In the genomic region with DNA sequence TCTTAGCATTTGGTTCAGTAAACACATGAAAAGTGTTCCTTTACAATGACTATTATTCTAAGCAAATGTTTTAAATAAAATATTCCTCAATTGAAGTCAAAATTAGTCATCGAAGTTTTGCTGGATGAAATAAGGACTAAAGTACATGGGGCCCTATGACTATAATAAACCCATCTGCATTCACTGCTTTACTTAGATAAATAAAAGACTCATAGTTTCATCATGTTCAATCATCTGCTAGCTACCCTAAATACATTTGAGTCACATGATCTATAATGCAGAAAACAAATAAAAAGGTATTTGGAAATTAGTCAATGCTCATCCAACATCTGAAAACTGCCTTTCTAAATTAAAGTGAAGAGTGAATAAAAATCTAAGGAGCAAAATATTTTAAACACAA, we compare ENCODE assay signal across 10 cellular contexts.
DNase-seq lines count a peak whose midpoint lies in the region; ATAC-seq and TF ChIP-seq lines count a peak whose summit lies in the region.
"Had no signal": no experiment of that assay in that cellular context is flagged by ENCODE, and none has a peak within 500 bp of the region (broad histone marks: within the 10 kb centered on the region; RNA-seq: fewer than 3 reads in every experiment).

No MANE protein-coding gene starts in this region.

- H2AFZ ChIP-seq in Loucy (ENCODE audit: low read length), result no peak overlapping the region

- H3K27ac Mint-ChIP-seq in activated naive CD4-positive, alpha-beta T cell treated with anti-CD3 and anti-CD28 coated beads for 36 hours, result peak overlapping the region; percentile 88
- peak overlapping the region; percentile 90 for H3K27ac Mint-ChIP-seq in chondrocyte (ENCODE audit: unreplicated experiment)
- H3K27ac Mint-ChIP-seq in stimulated activated effector memory CD8-positive, alpha-beta T cell treated with anti-CD3 and anti-CD28 coated beads, Interleukin-12 subunit alpha, Interleukin-12 subunit beta, amount 100 ng/mL, for 72 hours, result peak overlapping the region; percentile 79

- WGBS in prostate gland, result 98% methylated on average over 1 of the region's 1 CpG

- no peaks in the 10 kb centered on the region for H3K9me2 ChIP-seq in Loucy (replicated peaks; ENCODE audit: low read depth, low read length)

- peaks cover 73% of the 10 kb centered on the region for H3K4me1 Mint-ChIP-seq in activated naive CD4-positive, alpha-beta T cell treated with anti-CD3 and anti-CD28 coated beads for 36 hours (ENCODE audit: low read depth)
- peaks cover 70% of the 10 kb centered on the region for H3K4me1 Mint-ChIP-seq in chondrocyte (ENCODE audit: low read depth)
- peaks cover 28% of the 10 kb centered on the region for H3K4me1 Mint-ChIP-seq in stimulated activated effector memory CD8-positive, alpha-beta T cell treated with anti-CD3 and anti-CD28 coated beads, Interleukin-12 subunit alpha, Interleukin-12 subunit beta, amount 100 ng/mL, for 72 hours

- intact Hi-C loops in activated naive CD4-positive, alpha-beta T cell treated with anti-CD3 and anti-CD28 coated beads for 36 hours (cut with micrococcal nuclease), result loop anchor here (1.0 to 5.0 kb wide), 11 partner anchors 9 to 1410 kb away; a partner anchor contains a TSS
- intact Hi-C loops in prostate gland (cut with DNase I), result loop anchor here (5.0 kb wide), 2 partner anchors 135 to 390 kb away; no protein-coding TSS in a partner anchor

- H3K4me1 ChIP-seq in Loucy (ENCODE audit: insufficient read depth, low read length, poor library complexity, severe bottlenecking) (peaks cover 34% of the 10 kb centered on the region), prostate gland (replicated peaks) (no peaks in the 10 kb centered on the region)

- TF ChIP-seq POLR2A in prostate gland (IDR thresholded peaks at IDR 0.05), result no peak

- TF ChIP-seq CTCF in Loucy (conservative IDR thresholded peaks at IDR 0.05; ENCODE audit: low read length) (no peak), chondrocyte (IDR thresholded peaks at IDR 0.05) (no peak), prostate gland (IDR thresholded peaks at IDR 0.05) (no peak)

- ATAC-seq in stimulated activated effector memory CD8-positive, alpha-beta T cell treated with anti-CD3 and anti-CD28 coated beads, Interleukin-12 subunit alpha, Interleukin-12 subunit beta, amount 100 ng/mL, for 72 hours, result peak; percentile 29

- no peaks in the 10 kb centered on the region for H3K36me3 ChIP-seq in Loucy (ENCODE audit: insufficient read depth, low read length)
- no peaks in the 10 kb centered on the region for H3K36me3 ChIP-seq in prostate gland

- peaks cover 32% of the 10 kb centered on the region for H3K36me3 Mint-ChIP-seq in activated naive CD4-positive, alpha-beta T cell treated with anti-CD3 and anti-CD28 coated beads for 36 hours (ENCODE audit: low read depth)
- H3K36me3 Mint-ChIP-seq in chondrocyte (ENCODE audit: low read depth), result peaks cover 4% of the 10 kb centered on the region
- H3K36me3 Mint-ChIP-seq in stimulated activated effector memory CD8-positive, alpha-beta T cell treated with anti-CD3 and anti-CD28 coated beads, Interleukin-12 subunit alpha, Interleukin-12 subunit beta, amount 100 ng/mL, for 72 hours, result peaks cover 42% of the 10 kb centered on the region

- peak overlapping the region; percentile 60 for H3K4me2 ChIP-seq in Loucy (ENCODE audit: low read depth, low read length, poor library complexity, severe bottlenecking)

- H3K4me3 Mint-ChIP-seq in activated naive CD4-positive, alpha-beta T cell treated with anti-CD3 and anti-CD28 coated beads for 36 hours, result peak overlapping the region; percentile 43
- no peak overlapping the region for H3K4me3 Mint-ChIP-seq in chondrocyte (ENCODE audit: unreplicated experiment)
- peak overlapping the region; percentile 47 for H3K4me3 Mint-ChIP-seq in stimulated activated effector memory CD8-positive, alpha-beta T cell treated with anti-CD3 and anti-CD28 coated beads, Interleukin-12 subunit alpha, Interleukin-12 subunit beta, amount 100 ng/mL, for 72 hours

- peaks cover 5% of the 10 kb centered on the region; the same call in 1 of the 2 replicates for H3F3A ChIP-seq in Loucy (ENCODE audit: low read depth)

- H3K9me3 ChIP-seq in Loucy (ENCODE audit: insufficient read depth, low read depth, low read length) (peaks cover 13% of the 10 kb centered on the region), prostate gland (no peaks in the 10 kb centered on the region)

- H3K27me3 Mint-ChIP-seq in activated naive CD4-positive, alpha-beta T cell treated with anti-CD3 and anti-CD28 coated beads for 36 hours (ENCODE audit: low read depth), result no peaks in the 10 kb centered on the region
- H3K27me3 Mint-ChIP-seq in chondrocyte (ENCODE audit: low read depth), result no peaks in the 10 kb centered on the region

- no peak overlapping the region for H3K27ac ChIP-seq in prostate gland
- H3K27ac ChIP-seq: C4-2B had no signal

- H3K79me2 ChIP-seq in Loucy (ENCODE audit: insufficient read depth, low read length), result 0 out of 2 replicates have a peak, but pooled peaks cover 10% of the 10 kb centered on the region

- no peak overlapping the region for H3K4me3 ChIP-seq in Loucy (ENCODE audit: low read length, poor library complexity, severe bottlenecking)
- no peak overlapping the region for H3K4me3 ChIP-seq in prostate gland

- no peaks in the 10 kb centered on the region for H4K20me1 ChIP-seq in Loucy (ENCODE audit: insufficient read depth, low read length, poor library complexity, severe bottlenecking)

- no peak for DNase-seq in activated naive CD4-positive, alpha-beta T cell treated with anti-CD3 and anti-CD28 coated beads for 36 hours
- DNase-seq in activated naive CD4-positive, alpha-beta T cell treated with Interleukin-2 at 50 U/mL for 16 hours, result no peak
- DNase-seq in chondrocyte (ENCODE audit: low spot score) (no peak), NCI-H128 (lab: John Stamatoyannopoulos, UW; ENCODE audit: unreplicated experiment) (no peak), cerebellar nuclear complex (lab: John Stamatoyannopoulos, UW) (no peak), prostate gland (ENCODE audit: low spot score) (no peak)
- no peak for DNase-seq in stimulated activated effector memory CD8-positive, alpha-beta T cell treated with anti-CD3 and anti-CD28 coated beads, Interleukin-12 subunit alpha, Interleukin-12 subunit beta, amount 100 ng/mL, for 72 hours (ENCODE audit: low spot score in 2 of 2)
- DNase-seq: Kasumi-1 had no signal

- CTCF ChIA-PET in activated naive CD4-positive, alpha-beta T cell treated with anti-CD3 and anti-CD28 coated beads for 36 hours (lab: Charles Lee), result interaction anchor here (1.2 kb wide), 1 partner anchor 135 kb away, joined by 3 read pairs; no protein-coding TSS in a partner anchor

- peaks cover 14% of the 10 kb centered on the region for H3K9me3 Mint-ChIP-seq in activated naive CD4-positive, alpha-beta T cell treated with anti-CD3 and anti-CD28 coated beads for 36 hours
- no peaks in the 10 kb centered on the region for H3K9me3 Mint-ChIP-seq in chondrocyte (ENCODE audit: low read depth)
- peaks cover 2% of the 10 kb centered on the region for H3K9me3 Mint-ChIP-seq in stimulated activated effector memory CD8-positive, alpha-beta T cell treated with anti-CD3 and anti-CD28 coated beads, Interleukin-12 subunit alpha, Interleukin-12 subunit beta, amount 100 ng/mL, for 72 hours

- H3K27me3 ChIP-seq in Loucy (ENCODE audit: insufficient read depth, low read length, poor library complexity, severe bottlenecking), result no peaks in the 10 kb centered on the region
- no peaks in the 10 kb centered on the region for H3K27me3 ChIP-seq in prostate gland (replicated peaks; ENCODE audit: insufficient read depth)

- H3K9ac ChIP-seq in Loucy (ENCODE audit: low read depth, low read length, poor library complexity, severe bottlenecking), result no peak overlapping the region
